Comparison of ENCODE assay signal across 7 cellular contexts in the genomic region with DNA sequence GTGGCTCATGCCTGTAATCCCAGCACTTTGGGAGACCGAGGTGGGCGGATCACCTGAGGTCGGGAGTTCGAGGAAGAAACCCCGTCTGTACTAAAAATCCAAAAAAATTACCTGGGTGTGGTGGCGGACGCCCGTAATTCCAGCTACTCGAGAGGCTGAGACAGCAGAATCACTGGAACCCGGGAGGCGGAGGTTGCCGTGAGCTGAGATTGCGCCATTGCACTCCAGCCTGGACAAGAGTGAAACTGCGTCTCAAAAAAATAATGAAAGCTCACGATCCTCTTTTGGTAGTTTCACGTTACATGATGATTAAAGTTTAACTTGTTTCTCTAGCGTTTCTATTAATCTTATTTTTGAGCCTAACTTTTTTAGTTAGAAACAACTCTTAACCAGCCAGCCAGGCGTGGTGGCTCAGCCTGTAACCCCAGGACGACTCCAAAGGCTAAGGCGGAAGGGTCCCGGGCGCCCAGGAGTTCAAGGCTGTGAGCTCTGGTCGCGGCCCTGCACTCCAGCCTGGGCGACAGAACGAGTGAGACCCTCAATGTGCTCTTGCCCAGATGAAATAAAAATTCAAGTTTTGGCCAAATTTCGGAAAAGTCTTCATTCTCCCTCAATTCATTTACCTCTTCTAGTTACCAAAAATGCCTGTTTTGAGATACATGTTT. TPM values are rescaled to one million over a fixed set of nuclear protein-coding genes. Genes with fewer than 3 reads are reported as not detected.
DNase-seq lines count a peak whose midpoint lies in the region; ATAC-seq and TF ChIP-seq lines count a peak whose summit lies in the region.

No MANE protein-coding gene starts in this region.

- peak overlapping the region; percentile 96 for H3K27ac Mint-ChIP-seq in stimulated activated effector memory CD8-positive, alpha-beta T cell treated with anti-CD3 and anti-CD28 coated beads, Interleukin-12 subunit alpha, Interleukin-12 subunit beta, amount 100 ng/mL, for 72 hours

- H3K27ac ChIP-seq in HUES64 (ENCODE audit: low read depth, low read length), result no peak overlapping the region
- H3K27ac ChIP-seq in WERI-Rb-1, result peak overlapping the region; percentile 93

- H3K4me1 ChIP-seq in HUES64 (ENCODE audit: insufficient read depth, low read length), result peaks cover 19% of the 10 kb centered on the region

- TF ChIP-seq CTCF in WERI-Rb-1 (IDR thresholded peaks at IDR 0.05; ENCODE audit: low read depth, low read length), result no peak

- peak overlapping the region; percentile 76; the same call in 1 of the 2 replicates for H3K9ac ChIP-seq in HUES64 (ENCODE audit: low read depth, low read length)

- H3K9me3 ChIP-seq in HUES64 (ENCODE audit: insufficient read depth, low read depth, low read length), result 0 out of 2 replicates have a peak, but pooled peaks cover 3% of the 10 kb centered on the region
- no peaks in the 10 kb centered on the region for H3K9me3 ChIP-seq in WERI-Rb-1 (ENCODE audit: severe bottlenecking)

- peaks cover 36% of the 10 kb centered on the region for H3K4me1 Mint-ChIP-seq in stimulated activated effector memory CD8-positive, alpha-beta T cell treated with anti-CD3 and anti-CD28 coated beads, Interleukin-12 subunit alpha, Interleukin-12 subunit beta, amount 100 ng/mL, for 72 hours

- peaks cover 8% of the 10 kb centered on the region; the same call in 1 of the 2 replicates for H3K36me3 ChIP-seq in HUES64 (ENCODE audit: insufficient read depth, low read length)
- peaks cover 17% of the 10 kb centered on the region for H3K36me3 ChIP-seq in WERI-Rb-1

- ATAC-seq in left cardiac atrium (no peak), GM18519 (IDR thresholded peaks at IDR 0.05; ENCODE audit: low FRiP score, unreplicated experiment) (no peak), HG02759 (IDR thresholded peaks at IDR 0.05; ENCODE audit: unreplicated experiment) (no peak)
- ATAC-seq in stimulated activated effector memory CD8-positive, alpha-beta T cell treated with anti-CD3 and anti-CD28 coated beads, Interleukin-12 subunit alpha, Interleukin-12 subunit beta, amount 100 ng/mL, for 72 hours, result no peak

- H3K36me3 Mint-ChIP-seq in stimulated activated effector memory CD8-positive, alpha-beta T cell treated with anti-CD3 and anti-CD28 coated beads, Interleukin-12 subunit alpha, Interleukin-12 subunit beta, amount 100 ng/mL, for 72 hours, result peaks cover 27% of the 10 kb centered on the region

- H3K9me3 Mint-ChIP-seq in stimulated activated effector memory CD8-positive, alpha-beta T cell treated with anti-CD3 and anti-CD28 coated beads, Interleukin-12 subunit alpha, Interleukin-12 subunit beta, amount 100 ng/mL, for 72 hours, result no peaks in the 10 kb centered on the region

- DNase-seq in WERI-Rb-1 (no peak), left cardiac atrium (peak; percentile 38), HEK293T (ENCODE audit: extremely low spot score) (no peak)
- no peak for DNase-seq in stimulated activated effector memory CD8-positive, alpha-beta T cell treated with anti-CD3 and anti-CD28 coated beads, Interleukin-12 subunit alpha, Interleukin-12 subunit beta, amount 100 ng/mL, for 72 hours (ENCODE audit: low spot score in 2 of 2)

- POLR2A ChIA-PET in HEK293T (lab: Yijun Ruan, JAX), result interaction anchor here (1.3 to 1.7 kb wide), 3 partner anchors 9 to 26 kb away, joined by 3 to 4 read pairs (median 3); a partner anchor contains a TSS

- CTCF ChIA-PET in HEK293T (lab: Yijun Ruan, JAX), result interaction anchor here (0.7 to 2.7 kb wide), 5 partner anchors 14 to 71 kb away, joined by 3 to 18 read pairs (median 3); no protein-coding TSS in a partner anchor

- peak overlapping the region; percentile 85 for H3K4me3 Mint-ChIP-seq in stimulated activated effector memory CD8-positive, alpha-beta T cell treated with anti-CD3 and anti-CD28 coated beads, Interleukin-12 subunit alpha, Interleukin-12 subunit beta, amount 100 ng/mL, for 72 hours

- H3K27me3 ChIP-seq in HUES64 (ENCODE audit: insufficient read depth, low read length) (peaks cover 3% of the 10 kb centered on the region; the same call in 1 of the 2 replicates), WERI-Rb-1 (ENCODE audit: insufficient read depth, low read depth, severe bottlenecking) (no peaks in the 10 kb centered on the region)

- peak overlapping the region; percentile 64 for H3K4me3 ChIP-seq in HUES64 (ENCODE audit: low read length)
- peak overlapping the region; percentile 54 for H3K4me3 ChIP-seq in WERI-Rb-1 (ENCODE audit: low read depth, low read length)

- 92% methylated on average over 27 of the region's 27 CpGs for WGBS in HUES64

- intact Hi-C loops in left cardiac atrium (cut with DNase I), result no loop called here

TF ChIP-seq in HEK293T, 16 proteins besides CTCF, POLR2A, EP300 and RAD21:
- TF ChIP-seq FOXA1 (IDR thresholded peaks at IDR 0.05), result no peak
- TF ChIP-seq BHLHE40 (IDR thresholded peaks at IDR 0.05; ENCODE audit: borderline replicate concordance), result no peak
- TF ChIP-seq NFRKB (IDR thresholded peaks at IDR 0.05), result no peak
- TF ChIP-seq HDGF (IDR thresholded peaks at IDR 0.05; ENCODE audit: borderline replicate concordance), result no peak
- TF ChIP-seq TARDBP (IDR thresholded peaks at IDR 0.05), result no peak

RNA-seq across cellular contexts. Expression of a gene that starts 1.2 kb away (rescaled TPM):
- 25.8 TPM for polyA plus RNA-seq in HUES64 (2013, experiment 1 of 2)
- 23.6 TPM for polyA plus RNA-seq in HUES64 (2013, experiment 2 of 2)
- 10 to 100 TPM; 34.8 to 36.9 TPM for total RNA-seq in left cardiac atrium

RNA-seq across cellular contexts. Expression of a gene that starts 13.3 kb away (rescaled TPM):
- polyA plus RNA-seq in HUES64 (2013, experiment 1 of 2), result 0.05 TPM
- 0.06 TPM for polyA plus RNA-seq in HUES64 (2013, experiment 2 of 2)
- 1 to 10 TPM; 1.6 to 2.6 TPM for total RNA-seq in left cardiac atrium
